In the genomic region with DNA sequence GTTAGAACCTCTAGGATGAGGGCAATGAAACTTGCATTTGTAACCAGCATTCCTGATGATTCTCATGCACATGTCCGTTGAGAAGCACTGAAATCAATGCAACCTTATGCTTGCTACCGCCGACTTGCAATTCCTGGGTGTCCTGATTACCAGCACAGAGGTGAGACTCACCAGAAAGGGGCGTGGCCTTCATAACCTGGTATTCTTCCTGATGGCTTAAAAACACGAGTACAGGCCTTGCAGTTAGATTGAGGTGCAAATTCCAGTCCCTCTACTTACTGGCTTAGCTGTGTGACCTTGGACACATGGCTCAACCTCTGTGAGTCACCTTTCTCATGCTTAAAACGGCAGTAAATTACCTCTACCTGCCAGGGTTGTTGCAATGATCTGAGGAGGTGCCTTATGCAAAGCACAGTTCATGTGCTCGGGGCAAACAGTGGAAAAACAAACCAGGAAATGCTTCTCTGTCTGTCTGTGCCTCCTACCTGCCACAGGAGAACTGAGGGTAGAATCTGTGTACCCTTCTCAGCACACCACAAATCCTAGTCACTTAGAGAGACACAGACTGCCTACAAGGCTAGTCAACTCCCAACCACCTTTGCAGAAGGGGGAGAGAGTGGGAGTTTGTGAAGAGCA, we compare ENCODE assay signal across 8 cellular contexts. TPM values are rescaled to one million over a fixed set of nuclear protein-coding genes. Genes with fewer than 3 reads are reported as not detected.
DNase-seq lines count a peak whose midpoint lies in the region; ATAC-seq and TF ChIP-seq lines count a peak whose summit lies in the region.

No MANE protein-coding gene starts in this region.

- no peaks in the 10 kb centered on the region for H3K27me3 ChIP-seq in right lobe of liver

- no peaks in the 10 kb centered on the region for H3K36me3 ChIP-seq in right lobe of liver

- POLR2A ChIA-PET in activated naive CD8-positive, alpha-beta T cell treated with anti-CD3 and anti-CD28 coated beads, Interleukin-2, amount 10 ng/mL, durations not matched to agents 7 days and 5 days (lab: Charles Lee), result interaction anchor here (0.6 to 0.7 kb wide), 2 partner anchors 16 to 24 kb away, joined by 3 to 4 read pairs; no protein-coding TSS in a partner anchor

- peak overlapping the region; percentile 73 for H3K27ac Mint-ChIP-seq in stimulated activated naive CD8-positive, alpha-beta T cell treated with anti-CD3 and anti-CD28 coated beads, Interleukin-15, Interleukin-2, amounts not matched to agents 100 ng/mL and 50 ng/mL, for 24 hours
- no peak overlapping the region for H3K27ac Mint-ChIP-seq in stimulated activated naive CD8-positive, alpha-beta T cell treated with anti-CD3 and anti-CD28 coated beads, Interleukin-15, amount 100 ng/mL, for 72 hours
- H3K27ac Mint-ChIP-seq in activated naive CD8-positive, alpha-beta T cell treated with anti-CD3 and anti-CD28 coated beads, Interleukin-2, amount 10 ng/mL, durations not matched to agents 7 days and 5 days, result peak overlapping the region; percentile 67

- H3K36me3 Mint-ChIP-seq in stimulated activated naive CD8-positive, alpha-beta T cell treated with anti-CD3 and anti-CD28 coated beads, Interleukin-15, Interleukin-2, amounts not matched to agents 100 ng/mL and 50 ng/mL, for 24 hours (ENCODE audit: low read depth), result peaks cover 38% of the 10 kb centered on the region
- peaks cover 7% of the 10 kb centered on the region for H3K36me3 Mint-ChIP-seq in activated naive CD8-positive, alpha-beta T cell treated with anti-CD3 and anti-CD28 coated beads, Interleukin-2, amount 10 ng/mL, durations not matched to agents 7 days and 5 days

- TF ChIP-seq POLR2A in right lobe of liver (IDR thresholded peaks at IDR 0.05), result peak; percentile 69

- no peaks in the 10 kb centered on the region for H3K9me3 Mint-ChIP-seq in stimulated activated naive CD8-positive, alpha-beta T cell treated with anti-CD3 and anti-CD28 coated beads, Interleukin-15, Interleukin-2, amounts not matched to agents 100 ng/mL and 50 ng/mL, for 24 hours
- no peaks in the 10 kb centered on the region for H3K9me3 Mint-ChIP-seq in stimulated activated naive CD8-positive, alpha-beta T cell treated with anti-CD3 and anti-CD28 coated beads, Interleukin-15, amount 100 ng/mL, for 72 hours
- H3K9me3 Mint-ChIP-seq in activated naive CD8-positive, alpha-beta T cell treated with anti-CD3 and anti-CD28 coated beads, Interleukin-2, amount 10 ng/mL, durations not matched to agents 7 days and 5 days, result no peaks in the 10 kb centered on the region

- peaks cover 0 to 86% (median 44%) of the 10 kb centered on the region in 4 donors for H3K4me1 ChIP-seq in right lobe of liver

- H3K4me3 ChIP-seq in right lobe of liver, result no peak overlapping the region

- no peaks in the 10 kb centered on the region for H3K27me3 Mint-ChIP-seq in stimulated activated naive CD8-positive, alpha-beta T cell treated with anti-CD3 and anti-CD28 coated beads, Interleukin-15, Interleukin-2, amounts not matched to agents 100 ng/mL and 50 ng/mL, for 24 hours
- no peaks in the 10 kb centered on the region for H3K27me3 Mint-ChIP-seq in stimulated activated naive CD8-positive, alpha-beta T cell treated with anti-CD3 and anti-CD28 coated beads, Interleukin-15, amount 100 ng/mL, for 72 hours
- H3K27me3 Mint-ChIP-seq in activated naive CD8-positive, alpha-beta T cell treated with anti-CD3 and anti-CD28 coated beads, Interleukin-2, amount 10 ng/mL, durations not matched to agents 7 days and 5 days, result no peaks in the 10 kb centered on the region

- H3K9me3 ChIP-seq in right lobe of liver, result no peaks in the 10 kb centered on the region

- WGBS in right lobe of liver (ENCODE audit: insufficient coverage, low coverage, low lambda C conversion rate, missing lambda C conversion rate), result 39% methylated on average over 6 of the region's 7 CpGs

- no peak for TF ChIP-seq CTCF in right lobe of liver (IDR thresholded peaks at IDR 0.05)

- ATAC-seq in stimulated activated naive CD8-positive, alpha-beta T cell treated with anti-CD3 and anti-CD28 coated beads, Interleukin-15, amount 100 ng/mL, for 72 hours, result no peak
- no peak for ATAC-seq in activated naive CD8-positive, alpha-beta T cell treated with anti-CD3 and anti-CD28 coated beads, Interleukin-2, amount 10 ng/mL, durations not matched to agents 7 days and 5 days (ENCODE audit: low read depth)
- ATAC-seq in right lobe of liver, result peak; percentile 60 to 75 (median 68)

- H3K27ac ChIP-seq in right lobe of liver, result peak overlapping the region; percentile 81 to 87 (median 86)

- no peak overlapping the region for H3K4me3 Mint-ChIP-seq in stimulated activated naive CD8-positive, alpha-beta T cell treated with anti-CD3 and anti-CD28 coated beads, Interleukin-15, Interleukin-2, amounts not matched to agents 100 ng/mL and 50 ng/mL, for 24 hours
- no peak overlapping the region for H3K4me3 Mint-ChIP-seq in stimulated activated naive CD8-positive, alpha-beta T cell treated with anti-CD3 and anti-CD28 coated beads, Interleukin-15, amount 100 ng/mL, for 72 hours
- H3K4me3 Mint-ChIP-seq in activated naive CD8-positive, alpha-beta T cell treated with anti-CD3 and anti-CD28 coated beads, Interleukin-2, amount 10 ng/mL, durations not matched to agents 7 days and 5 days, result no peak overlapping the region

- peaks cover 96% of the 10 kb centered on the region for H3K4me1 Mint-ChIP-seq in stimulated activated naive CD8-positive, alpha-beta T cell treated with anti-CD3 and anti-CD28 coated beads, Interleukin-15, Interleukin-2, amounts not matched to agents 100 ng/mL and 50 ng/mL, for 24 hours (ENCODE audit: low read depth)
- peaks cover 99% of the 10 kb centered on the region for H3K4me1 Mint-ChIP-seq in stimulated activated naive CD8-positive, alpha-beta T cell treated with anti-CD3 and anti-CD28 coated beads, Interleukin-15, amount 100 ng/mL, for 72 hours
- peaks cover 65% of the 10 kb centered on the region for H3K4me1 Mint-ChIP-seq in activated naive CD8-positive, alpha-beta T cell treated with anti-CD3 and anti-CD28 coated beads, Interleukin-2, amount 10 ng/mL, durations not matched to agents 7 days and 5 days

- intact Hi-C loops in right lobe of liver (cut with DNase I), result no loop called here

- DNase-seq in stimulated activated naive CD8-positive, alpha-beta T cell treated with anti-CD3 and anti-CD28 coated beads, Interleukin-15, amount 100 ng/mL, for 72 hours, result no peak
- DNase-seq in activated naive CD8-positive, alpha-beta T cell treated with anti-CD3 and anti-CD28 coated beads, Interleukin-2, amount 10 ng/mL, durations not matched to agents 7 days and 5 days, result no peak
- DNase-seq in right lobe of liver (peak; percentile 54 to 86 (median 71)), NCI-H1048 (lab: John Stamatoyannopoulos, UW) (no peak), retina (no peak), hypothalamus (lab: John Stamatoyannopoulos, UW) (no peak), AML-193 (lab: John Stamatoyannopoulos, UW) (no peak)

RNA-seq across cellular contexts. Expression of a gene that starts 39.1 kb away (rescaled TPM):
- 10 to 100 TPM; 83.2 to 85.5 TPM for total RNA-seq in activated naive CD8-positive, alpha-beta T cell treated with anti-CD3 and anti-CD28 coated beads, Interleukin-2, amount 10 ng/mL, durations not matched to agents 7 days and 5 days
- 10 to 100 TPM; 39.7 to 61.3 (median 43.8) TPM for total RNA-seq in right lobe of liver

Comparison
In these comparisons a context has a peak if more than half of its experiments do, and no peak if none do; other contexts are left out.
1. H3K27ac Mint-ChIP-seq: peak in stimulated activated naive CD8-positive, alpha-beta T cell treated with anti-CD3 and anti-CD28 coated beads, Interleukin-15, Interleukin-2, amounts not matched to agents 100 ng/mL and 50 ng/mL, for 24 hours (single experiment) and activated naive CD8-positive, alpha-beta T cell treated with anti-CD3 and anti-CD28 coated beads, Interleukin-2, amount 10 ng/mL, durations not matched to agents 7 days and 5 days (single experiment); none in stimulated activated naive CD8-positive, alpha-beta T cell treated with anti-CD3 and anti-CD28 coated beads, Interleukin-15, amount 100 ng/mL, for 72 hours (0 of 2).
2. ATAC-seq: peak in right lobe of liver (4 of 4); none in stimulated activated naive CD8-positive, alpha-beta T cell treated with anti-CD3 and anti-CD28 coated beads, Interleukin-15, amount 100 ng/mL, for 72 hours (single experiment) and activated naive CD8-positive, alpha-beta T cell treated with anti-CD3 and anti-CD28 coated beads, Interleukin-2, amount 10 ng/mL, durations not matched to agents 7 days and 5 days (single experiment).
3. DNase-seq: peak in right lobe of liver (3 of 3); none in stimulated activated naive CD8-positive, alpha-beta T cell treated with anti-CD3 and anti-CD28 coated beads, Interleukin-15, amount 100 ng/mL, for 72 hours (0 of 2), activated naive CD8-positive, alpha-beta T cell treated with anti-CD3 and anti-CD28 coated beads, Interleukin-2, amount 10 ng/mL, durations not matched to agents 7 days and 5 days (single experiment), NCI-H1048 (single experiment), retina (single experiment), hypothalamus (0 of 51) and AML-193 (0 of 2).